In the genomic region with DNA sequence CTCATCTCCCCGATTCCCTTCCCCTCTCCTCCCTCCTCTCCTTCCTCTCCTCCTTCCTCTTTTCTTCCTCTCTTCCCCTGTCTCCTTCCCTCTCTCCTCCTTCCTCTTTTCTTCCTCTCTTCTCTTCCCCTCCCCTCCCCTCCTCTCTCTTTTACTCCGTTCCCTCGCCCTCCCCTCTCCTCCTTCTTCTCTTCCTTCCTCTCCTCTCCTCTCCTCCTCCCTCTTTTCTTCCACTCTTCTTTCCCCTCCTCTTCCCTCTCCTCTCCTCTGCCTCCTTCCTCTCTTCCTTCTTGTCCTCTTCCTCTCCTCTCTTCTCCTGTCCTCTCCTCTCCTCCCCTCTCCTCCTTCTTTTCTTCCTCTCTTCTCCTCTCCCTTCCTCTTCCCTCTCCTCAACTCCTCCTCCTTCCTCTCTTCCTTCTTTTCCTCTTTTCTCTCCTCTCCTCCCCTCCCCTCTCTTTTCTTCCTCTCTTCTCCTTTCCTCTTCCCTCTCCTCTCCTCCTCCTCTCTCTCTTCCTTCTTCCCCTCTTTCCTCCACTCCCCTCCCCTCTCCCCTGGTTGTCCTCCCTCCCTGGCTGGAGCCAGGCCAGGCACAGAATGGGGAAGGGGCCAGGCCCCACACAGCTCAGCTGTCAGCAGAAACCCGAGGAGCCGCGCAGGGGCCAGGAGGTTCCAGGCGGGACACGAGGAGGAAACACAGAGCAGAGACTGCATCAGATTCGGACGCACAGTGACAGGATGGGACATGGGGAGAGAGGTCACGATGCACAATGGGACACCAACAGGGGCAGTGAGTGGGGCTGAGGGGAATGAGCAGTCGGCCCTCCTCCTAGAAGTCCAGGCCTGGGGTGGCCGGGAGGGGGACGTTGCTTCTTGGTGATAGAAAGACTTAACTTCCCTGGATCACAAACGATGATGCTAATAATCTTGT, we compare ENCODE assay signal across 24 cellular contexts. TPM values are rescaled to one million over a fixed set of nuclear protein-coding genes. Genes with fewer than 3 reads are reported as not detected.
"Had no signal": no experiment of that assay in that cellular context is flagged by ENCODE, and none has a peak within 500 bp of the region (broad histone marks: within the 10 kb centered on the region; RNA-seq: fewer than 3 reads in every experiment).

No MANE protein-coding gene starts in this region.

- H3K36me3 Mint-ChIP-seq: activated naive CD8-positive, alpha-beta T cell had no signal

- H3K27ac ChIP-seq: coronary artery, esophagus muscularis mucosa, left ventricle myocardium inferior, parathyroid adenoma, VCaP had no signal

- H3K9me3 Mint-ChIP-seq: activated CD8-positive, alpha-beta T cell treated with anti-CD3 and anti-CD28 coated beads for 36 hours; central memory CD8-positive, alpha-beta T cell had no signal

- H3K27me3 ChIP-seq: esophagus muscularis mucosa had no signal

- H3K4me1 ChIP-seq: parathyroid adenoma had no signal

- H3K9me3 ChIP-seq: esophagus muscularis mucosa, left ventricle myocardium inferior had no signal

- H3K27me3 Mint-ChIP-seq: activated CD4-positive, alpha-beta T cell treated with anti-CD3 and anti-CD28 coated beads for 36 hours; activated CD8-positive, alpha-beta T cell treated with anti-CD3 and anti-CD28 coated beads for 36 hours; activated naive CD8-positive, alpha-beta T cell had no signal

- H3K27ac Mint-ChIP-seq: activated CD4-positive, alpha-beta T cell treated with anti-CD3 and anti-CD28 coated beads for 36 hours; activated CD8-positive, alpha-beta T cell treated with anti-CD3 and anti-CD28 coated beads for 36 hours; activated naive CD8-positive, alpha-beta T cell had no signal

- H3K4me1 Mint-ChIP-seq: activated CD4-positive, alpha-beta T cell treated with anti-CD3 and anti-CD28 coated beads for 36 hours; central memory CD8-positive, alpha-beta T cell had no signal

- ATAC-seq: activated CD4-positive, alpha-beta T cell treated with anti-CD3 and anti-CD28 coated beads for 36 hours; activated CD8-positive, alpha-beta T cell treated with anti-CD3 and anti-CD28 coated beads for 36 hours; stimulated activated naive CD8-positive, alpha-beta T cell treated with anti-CD3 and anti-CD28 coated beads, Interleukin-15, Interleukin-2, amounts not matched to agents 100 U/mL and 50 U/mL, for 24 hours had no signal

- H3K4me3 ChIP-seq: coronary artery, esophagus muscularis mucosa, left ventricle myocardium inferior had no signal

- H3K4me3 Mint-ChIP-seq: activated CD4-positive, alpha-beta T cell treated with anti-CD3 and anti-CD28 coated beads for 36 hours; activated CD8-positive, alpha-beta T cell treated with anti-CD3 and anti-CD28 coated beads for 36 hours; activated naive CD8-positive, alpha-beta T cell; central memory CD8-positive, alpha-beta T cell had no signal

- H3K36me3 ChIP-seq: left ventricle myocardium inferior had no signal

- H3K9ac ChIP-seq: parathyroid adenoma had no signal

- DNase-seq: activated CD4-positive, alpha-beta T cell treated with anti-CD3 and anti-CD28 coated beads for 36 hours; activated CD8-positive, alpha-beta memory T cell treated with anti-CD3 and anti-CD28 coated beads, Interleukin-2, amount 50 U/mL, for 4 hours; activated CD8-positive, alpha-beta T cell treated with anti-CD3 and anti-CD28 coated beads for 36 hours; activated gamma-delta T cell treated with Interleukin-2 at 50 U/mL for 16 hours; activated T-cell treated with anti-CD3 and anti-CD28 coated beads, Interleukin-2, amount 50 U/mL, for 48 hours; amniotic stem cell; effector CD4-positive, alpha-beta T cell; hypothalamus; kidney; left ventricle myocardium inferior; small intestine; stimulated activated CD4-positive, alpha-beta T cell treated with anti-CD3 and anti-CD28 coated beads, Interleukin-4, amount 100 ng/mL, for 4 hours; stimulated activated CD8-positive, alpha-beta memory T cell treated with anti-CD3 and anti-CD28 coated beads, Interleukin-4, amount 100 ng/mL, for 48 hours; stimulated activated naive CD8-positive, alpha-beta T cell treated with anti-CD3 and anti-CD28 coated beads, Interleukin-15, Interleukin-2, amounts not matched to agents 100 U/mL and 50 U/mL, for 24 hours; T-helper 9 cell; trophoblast cell had no signal

- H2AFZ ChIP-seq: parathyroid adenoma had no signal

RNA-seq across cellular contexts. Expression of a gene that starts 48.0 kb away (rescaled TPM):
- total RNA-seq: activated CD4-positive, alpha-beta T cell treated with anti-CD3 and anti-CD28 coated beads for 36 hours; activated CD8-positive, alpha-beta T cell treated with anti-CD3 and anti-CD28 coated beads for 36 hours; glomerular endothelial cell had no signal

RNA-seq across cellular contexts. Expression of a gene that starts 51.7 kb away (rescaled TPM):
- total RNA-seq: activated CD4-positive, alpha-beta T cell treated with anti-CD3 and anti-CD28 coated beads for 36 hours; activated CD8-positive, alpha-beta T cell treated with anti-CD3 and anti-CD28 coated beads for 36 hours; esophagus muscularis mucosa; glomerular endothelial cell; kidney; left ventricle myocardium inferior; renal cortical epithelial cell had no signal
